In genomic region chr2:66846887-66847286, GRCh38 we compare ENCODE assay signal across 12 cellular contexts.
"Had no signal": no experiment of that assay in that cellular context is flagged by ENCODE, and none has a peak within 500 bp of the region (broad histone marks: within the 10 kb centered on the region; RNA-seq: fewer than 3 reads in every experiment).

No MANE protein-coding gene starts in this region.

- H3K36me3 ChIP-seq: gastroesophageal sphincter, ovary, uterus had no signal

- H3K27ac ChIP-seq: gastroesophageal sphincter, ovary, skin epidermis, uterus had no signal

- H3K27ac Mint-ChIP-seq: activated naive CD4-positive, alpha-beta T cell treated with anti-CD3 and anti-CD28 coated beads, Interleukin-2, amount 10 ng/mL, durations not matched to agents 7 days and 5 days; activated T-helper 2 cell treated with anti-CD3 and anti-CD28 coated beads, Interferon-gamma antibody, Interleukin-2, Interleukin-4, amounts not matched to agents 10 μg/mL and 5 μg/mL and 100 μg/mL, durations not matched to agents 14 hours and 24 hours and 36 hours; memory B cell; T-helper 1 cell treated with Interleukin-12 subunit alpha and Interleukin-12 subunit beta and Interleukin-4 antibody, amounts not matched to agents 30 μg/mL and 1 μg/mL, for 36 hours had no signal

- ATAC-seq: activated CD4-positive, CD25-positive, alpha-beta regulatory T cell treated with anti-CD3 and anti-CD28 coated beads, Interleukin-2, amount 50 U/mL, for 24 hours; gastroesophageal sphincter had no signal

- DNase-seq: activated naive CD4-positive, alpha-beta T cell treated with anti-CD3 and anti-CD28 coated beads, Interleukin-2, amount 10 ng/mL, durations not matched to agents 7 days and 5 days; amniotic stem cell; dermis blood vessel endothelial cell; ovary; uterus had no signal

- H3K9me3 ChIP-seq: gastroesophageal sphincter, ovary, uterus had no signal

- H3K27me3 Mint-ChIP-seq: activated naive CD4-positive, alpha-beta T cell treated with anti-CD3 and anti-CD28 coated beads, Interleukin-2, amount 10 ng/mL, durations not matched to agents 7 days and 5 days had no signal

- H3K4me3 Mint-ChIP-seq: activated naive CD4-positive, alpha-beta T cell treated with anti-CD3 and anti-CD28 coated beads, Interleukin-2, amount 10 ng/mL, durations not matched to agents 7 days and 5 days; memory B cell; neural crest cell; T-helper 1 cell treated with Interleukin-12 subunit alpha and Interleukin-12 subunit beta and Interleukin-4 antibody, amounts not matched to agents 30 μg/mL and 1 μg/mL, for 36 hours had no signal

- H3K27me3 ChIP-seq: gastroesophageal sphincter, ovary, uterus had no signal

- H3K36me3 Mint-ChIP-seq: activated naive CD4-positive, alpha-beta T cell treated with anti-CD3 and anti-CD28 coated beads, Interleukin-2, amount 10 ng/mL, durations not matched to agents 7 days and 5 days; memory B cell had no signal

- H3K4me3 ChIP-seq: gastroesophageal sphincter, ovary, skin epidermis, uterus had no signal

- H3K4me1 Mint-ChIP-seq: activated naive CD4-positive, alpha-beta T cell treated with anti-CD3 and anti-CD28 coated beads, Interleukin-2, amount 10 ng/mL, durations not matched to agents 7 days and 5 days; memory B cell; neural crest cell had no signal

- H3K9me3 Mint-ChIP-seq: activated naive CD4-positive, alpha-beta T cell treated with anti-CD3 and anti-CD28 coated beads, Interleukin-2, amount 10 ng/mL, durations not matched to agents 7 days and 5 days; activated T-helper 2 cell treated with anti-CD3 and anti-CD28 coated beads, Interferon-gamma antibody, Interleukin-2, Interleukin-4, amounts not matched to agents 10 μg/mL and 5 μg/mL and 100 μg/mL, durations not matched to agents 14 hours and 24 hours and 36 hours; memory B cell; neural crest cell; T-helper 1 cell treated with Interleukin-12 subunit alpha and Interleukin-12 subunit beta and Interleukin-4 antibody, amounts not matched to agents 30 μg/mL and 1 μg/mL, for 36 hours had no signal
